Comparison of ENCODE assay signal across 8 cellular contexts in genomic region chr6:87630746-87631145, GRCh38.
"Had no signal": no experiment of that assay in that cellular context is flagged by ENCODE, and none has a peak within 500 bp of the region (broad histone marks: within the 10 kb centered on the region; RNA-seq: fewer than 3 reads in every experiment).

No MANE protein-coding gene starts in this region.

- H3K27ac ChIP-seq: HL-60 had no signal

- H3K9me3 Mint-ChIP-seq: GM23338, H9, IgD-negative memory B cell had no signal

- H3K4me2 ChIP-seq: GM23338 had no signal

- H2AFZ ChIP-seq: GM23338 had no signal

- DNase-seq: H9, KBM-7 had no signal

- H3K4me3 ChIP-seq: GM23338 had no signal

- FAIRE-seq: H1, H54, HepG2 had no signal

- H3K4me3 Mint-ChIP-seq: GM23338, H9, IgD-negative memory B cell had no signal

- H3K27me3 Mint-ChIP-seq: IgD-negative memory B cell had no signal

- H3K27ac Mint-ChIP-seq: GM23338, H9 had no signal

- ATAC-seq: GM23338, HepG2 had no signal
